Comparison of ENCODE assay signal across 10 cellular contexts in genomic region chr15:34336333-34336732, GRCh38. TPM values are rescaled to one million over a fixed set of nuclear protein-coding genes. Genes with fewer than 3 reads are reported as not detected.
DNase-seq lines count a peak whose midpoint lies in the region; ATAC-seq, FAIRE-seq and TF ChIP-seq lines count a peak whose summit lies in the region.
"Had no signal": no experiment of that assay in that cellular context is flagged by ENCODE, and none has a peak within 500 bp of the region (broad histone marks: within the 10 kb centered on the region; RNA-seq: fewer than 3 reads in every experiment).

No MANE protein-coding gene starts in this region.

- no peaks in the 10 kb centered on the region for H4K20me1 ChIP-seq in SK-N-SH (ENCODE audit: insufficient read depth)

- H3K27ac Mint-ChIP-seq in endothelial cell (ENCODE audit: unreplicated experiment), result no peak overlapping the region

- no peaks in the 10 kb centered on the region for H3K9me3 Mint-ChIP-seq in endothelial cell (ENCODE audit: unreplicated experiment)

- TF ChIP-seq EP300 in SK-N-SH (IDR thresholded peaks at IDR 0.05; ENCODE audit: borderline replicate concordance in 1 of 2, low read depth in 1 of 2, low read length in 1 of 2), result no peak

- no peak for FAIRE-seq in small intestine (lab: Jason Lieb, UNC)
- FAIRE-seq: kidney had no signal

- H3K4me3 Mint-ChIP-seq in endothelial cell (ENCODE audit: unreplicated experiment), result peak overlapping the region; percentile 96

- no peak for TF ChIP-seq RAD21 in SK-N-SH (IDR thresholded peaks at IDR 0.05; ENCODE audit: low read length)

- no peak overlapping the region for H3K27ac ChIP-seq in SK-N-SH (ENCODE audit: low read depth in 2 of 2, low read length in 1 of 2)
- peak overlapping the region; percentile 58 to 67 for H3K27ac ChIP-seq in small intestine (ENCODE audit: low read depth in 1 of 2, low read length in 1 of 2)
- H3K27ac ChIP-seq: SJSA1 had no signal

- H3K79me2 ChIP-seq in SK-N-SH (ENCODE audit: insufficient read depth), result peaks cover 55% of the 10 kb centered on the region

- no peak for ATAC-seq in SK-N-SH treated with all-trans-retinoic acid at 6 μM for 48 hours
- ATAC-seq in mucosa of descending colon, result no peak

- no peak overlapping the region for H2AFZ ChIP-seq in SK-N-SH (ENCODE audit: low read depth)

- intact Hi-C loops in mucosa of descending colon (cut with DNase I, micrococcal nuclease), result no loop called here

- H3K4me2 ChIP-seq in SK-N-SH, result peak overlapping the region; percentile 93

- 87% methylated on average over 13 of the region's 14 CpGs for WGBS in SK-N-SH (ENCODE audit: low lambda C conversion rate)
- 71 to 79% (median 78%) methylated on average over 14 of the region's 14 CpGs for WGBS in small intestine, 3 donors

- CTCF ChIA-PET in SK-N-SH (lab: Yijun Ruan, JAX), result interaction anchor here (1.1 to 2.1 kb wide), 4 partner anchors 8 to 127 kb away, joined by 3 to 9 read pairs (median 6); partner anchors contain the start of genes KATNBL1 and LPCAT4

- no peaks in the 10 kb centered on the region for H3K27me3 ChIP-seq in SK-N-SH (ENCODE audit: insufficient read depth)
- H3K27me3 ChIP-seq in small intestine (ENCODE audit: control insufficient read depth in 2 of 2, insufficient read depth in 2 of 2, low read length in 2 of 2), result no peaks in the 10 kb centered on the region
- H3K27me3 ChIP-seq: SJSA1 had no signal

- 0 out of 2 replicates have a peak overlapping the region, but pooled peaks have one; percentile 80 for H3K9ac ChIP-seq in SK-N-SH

- H3K36me3 ChIP-seq in SK-N-SH (replicated peaks in 1 of 2; ENCODE audit: control insufficient read depth in 1 of 2, insufficient read depth in 2 of 2, low read length in 1 of 2) (peaks cover 18 to 31% of the 10 kb centered on the region in 2 experiments), small intestine (ENCODE audit: control insufficient read depth in 2 of 2, insufficient read depth in 2 of 2, low read length in 2 of 2) (no peaks in the 10 kb centered on the region), mucosa of descending colon (ENCODE audit: low read depth) (no peaks in the 10 kb centered on the region)

- peaks cover 10% of the 10 kb centered on the region for H3K4me1 Mint-ChIP-seq in endothelial cell (ENCODE audit: unreplicated experiment)

- H3K9me3 ChIP-seq in SK-N-SH (no peaks in the 10 kb centered on the region), small intestine (ENCODE audit: control insufficient read depth, low read depth) (no peaks in the 10 kb centered on the region), mucosa of descending colon (no peaks in the 10 kb centered on the region)
- H3K9me3 ChIP-seq: SJSA1 had no signal

- H3K36me3 Mint-ChIP-seq in endothelial cell (ENCODE audit: low read depth, unreplicated experiment), result peaks cover 7% of the 10 kb centered on the region

- peaks cover 1% of the 10 kb centered on the region for H3K27me3 Mint-ChIP-seq in endothelial cell (ENCODE audit: unreplicated experiment)

- no peaks in the 10 kb centered on the region for H3K9me2 ChIP-seq in SK-N-SH

- TF ChIP-seq CTCF in SK-N-SH (IDR thresholded peaks at IDR 0.05), result no peak
- TF ChIP-seq CTCF in endothelial cell (IDR thresholded peaks at IDR 0.05; ENCODE audit: unreplicated experiment), result no peak
- no peak for TF ChIP-seq CTCF in mucosa of descending colon (IDR thresholded peaks at IDR 0.05)

- H3K4me1 ChIP-seq in SK-N-SH (ENCODE audit: control insufficient read depth in 1 of 2, insufficient read depth in 2 of 2, low read depth in 1 of 2, low read length in 1 of 2) (peaks cover 10 to 27% of the 10 kb centered on the region in 2 experiments; a peak in 3 of 4 replicates), small intestine (ENCODE audit: control insufficient read depth in 2 of 2, insufficient read depth in 1 of 2, low read depth in 1 of 2, low read length in 1 of 2) (no peaks in the 10 kb centered on the region), mucosa of descending colon (ENCODE audit: low read depth) (peaks cover 6% of the 10 kb centered on the region)
- H3K4me1 ChIP-seq: SJSA1 had no signal

- POLR2A ChIA-PET in SK-N-SH (lab: Yijun Ruan, JAX), result interaction anchor here (1.8 kb wide), 1 partner anchor 297 kb away, joined by 4 read pairs; the partner anchor contains the start of gene AVEN

- peaks cover 26% of the 10 kb centered on the region for H3F3A ChIP-seq in SK-N-SH (replicated peaks; ENCODE audit: insufficient read depth)

- H3K4me3 ChIP-seq in SK-N-SH (ENCODE audit: low read depth in 2 of 2, low read length in 1 of 2), result peak overlapping the region in 1 of 2 experiments; percentile 87; a peak in 1 of 4 replicates
- peak overlapping the region in 1 of 2 donors; percentile 17 for H3K4me3 ChIP-seq in small intestine (ENCODE audit: low read depth in 1 of 2, low read length in 2 of 2)
- no peak overlapping the region for H3K4me3 ChIP-seq in mucosa of descending colon

- DNase-seq in SK-N-SH, result no peak
- peak; percentile 81 for DNase-seq in OCI-M1 (lab: John Stamatoyannopoulos, UW)
- no peak for DNase-seq in endothelial cell (ENCODE audit: low spot score)
- no peak for DNase-seq in small intestine
- no peak for DNase-seq in SK-N-DZ (ENCODE audit: low spot score)
- DNase-seq in mucosa of descending colon, result no peak
- DNase-seq in HuH-7 (ENCODE audit: low spot score), result no peak
- DNase-seq: kidney had no signal

TF ChIP-seq in SK-N-SH, 30 proteins besides CTCF, POLR2A, EP300 and RAD21 (continues in another document):
- TF ChIP-seq NFIC (IDR thresholded peaks at IDR 0.05; ENCODE audit: borderline replicate concordance), result no peak
- no peak for TF ChIP-seq EZH2phosphoT487 (IDR thresholded peaks at IDR 0.05; ENCODE audit: borderline replicate concordance, low read depth)

TF ChIP-seq in SK-N-SH treated with all-trans-retinoic acid at 6 μM for 48 hours, 23 proteins besides CTCF, POLR2A, EP300 and RAD21 (continues in another document):
- TF ChIP-seq ZFP30 (CRISPR knock-in tag; IDR thresholded peaks at IDR 0.05), result no peak
- TF ChIP-seq BACH2 (CRISPR knock-in tag; IDR thresholded peaks at IDR 0.05; ENCODE audit: borderline replicate concordance), result no peak
- TF ChIP-seq ARNTL (CRISPR knock-in tag; IDR thresholded peaks at IDR 0.05; ENCODE audit: borderline replicate concordance, low read depth), result no peak
- TF ChIP-seq ESRRG (CRISPR knock-in tag; IDR thresholded peaks at IDR 0.05), result no peak
- TF ChIP-seq RARB (CRISPR knock-in tag; IDR thresholded peaks at IDR 0.05), result no peak
- TF ChIP-seq TCF4 (CRISPR knock-in tag; IDR thresholded peaks at IDR 0.05; ENCODE audit: borderline replicate concordance), result no peak
- no peak for TF ChIP-seq CSDC2 (CRISPR knock-in tag; IDR thresholded peaks at IDR 0.05)
- no peak for TF ChIP-seq PPARA (CRISPR knock-in tag; IDR thresholded peaks at IDR 0.05; ENCODE audit: borderline replicate concordance)
- no peak for TF ChIP-seq ZFP3 (CRISPR knock-in tag; IDR thresholded peaks at IDR 0.05)
- TF ChIP-seq ZNF70 (CRISPR knock-in tag; IDR thresholded peaks at IDR 0.05), result no peak
- TF ChIP-seq GLIS3 (CRISPR knock-in tag; IDR thresholded peaks at IDR 0.05), result no peak
- no peak for TF ChIP-seq ZNF8 (CRISPR knock-in tag; IDR thresholded peaks at IDR 0.05)

RNA-seq across cellular contexts. Expression of gene SLC12A6, which starts 1.2 kb away (rescaled TPM):
- polyA plus RNA-seq in SK-N-SH (2012; rRNA removed) (7.7 and 8.0 TPM in 2 replicates), small intestine (1 to 10 TPM; 3.5 to 6.5 (median 5.1) TPM)
- 6.6 and 6.8 TPM in 2 replicates for polyA plus RNA-seq in SK-N-SH (2012; cell fraction: cytosol; rRNA removed)
- 17.5 and 18.5 TPM in 2 replicates for polyA plus RNA-seq in SK-N-SH (2012; cell fraction: nucleus; rRNA removed)
- total RNA-seq in endothelial cell (ENCODE audit: unreplicated experiment) (22.4 TPM), mucosa of descending colon (10 to 100 TPM; 17.7 to 26.2 (median 23.2) TPM)
- polyA plus RNA-seq in SK-N-DZ (2014; cell fraction: cytosol; rRNA removed), result 7.1 and 8.0 TPM in 2 replicates
- polyA plus RNA-seq in SK-N-DZ (2014; cell fraction: nucleus; rRNA removed), result 8.0 and 16.9 TPM in 2 replicates

RNA-seq across cellular contexts. Expression of gene NOP10, which starts 6.6 kb away (rescaled TPM):
- polyA plus RNA-seq in SK-N-SH (2012; rRNA removed), result 440 and 583 TPM in 2 replicates
- 418 and 454 TPM in 2 replicates for polyA plus RNA-seq in SK-N-SH (2012; cell fraction: cytosol; rRNA removed)
- 177 and 230 TPM in 2 replicates for polyA plus RNA-seq in SK-N-SH (2012; cell fraction: nucleus; rRNA removed)
- total RNA-seq in endothelial cell (ENCODE audit: unreplicated experiment), result 191 TPM
- polyA plus RNA-seq in small intestine, result 100 to 1,000 TPM; 257 to 422 (median 418) TPM
- polyA plus RNA-seq in SK-N-DZ (2014; cell fraction: cytosol; rRNA removed), result 215 and 240 TPM in 2 replicates
- polyA plus RNA-seq in SK-N-DZ (2014; cell fraction: nucleus; rRNA removed), result 185 and 209 TPM in 2 replicates
- total RNA-seq in mucosa of descending colon, result 100 to 1,000 TPM in 2 of 3 donors, 10 to 100 TPM in 1; 90.6 to 129 (median 115) TPM

RNA-seq across cellular contexts. Expression of gene NUTM1, which starts 6.8 kb away (rescaled TPM):
- polyA plus RNA-seq in SK-N-SH (2012; rRNA removed), result not detected in 2 replicates
- not detected in 2 replicates for polyA plus RNA-seq in SK-N-SH (2012; cell fraction: cytosol; rRNA removed)
- not detected in 2 replicates for polyA plus RNA-seq in SK-N-SH (2012; cell fraction: nucleus; rRNA removed)
- not detected for total RNA-seq in endothelial cell (ENCODE audit: unreplicated experiment)
- under 1 TPM in 1 of 3 donors, not detected in 2; 0.01 TPM for polyA plus RNA-seq in small intestine
- 0.03 TPM in 1 of 2 replicates, not detected in the other for polyA plus RNA-seq in SK-N-DZ (2014; cell fraction: cytosol; rRNA removed)
- 0.12 TPM in 1 of 2 replicates, not detected in the other for polyA plus RNA-seq in SK-N-DZ (2014; cell fraction: nucleus; rRNA removed)
- total RNA-seq in mucosa of descending colon, result not detected
- total RNA-seq: kidney, SJSA1 had no signal

RNA-seq across cellular contexts. Expression of gene LPCAT4, which starts 30.7 kb away (rescaled TPM):
- polyA plus RNA-seq in SK-N-SH (2012; rRNA removed) (78.6 and 88.4 TPM in 2 replicates), small intestine (10 to 100 TPM; 19.7 to 85.0 (median 79.8) TPM)
- 33.7 and 43.6 TPM in 2 replicates for polyA plus RNA-seq in SK-N-SH (2012; cell fraction: cytosol; rRNA removed)
- polyA plus RNA-seq in SK-N-SH (2012; cell fraction: nucleus; rRNA removed), result 285 and 300 TPM in 2 replicates
- total RNA-seq in endothelial cell (ENCODE audit: unreplicated experiment) (32.4 TPM), mucosa of descending colon (100 to 1,000 TPM; 144 to 236 (median 154) TPM)
- 28.8 and 32.0 TPM in 2 replicates for polyA plus RNA-seq in SK-N-DZ (2014; cell fraction: cytosol; rRNA removed)
- polyA plus RNA-seq in SK-N-DZ (2014; cell fraction: nucleus; rRNA removed), result 253 TPM in 2 replicates

Comparison
In these comparisons a context has a peak if more than half of its experiments do, and no peak if none do; other contexts are left out.
1. H3K27ac ChIP-seq: peak in small intestine (2 of 2); none in SK-N-SH (0 of 2).